In the genomic region with DNA sequence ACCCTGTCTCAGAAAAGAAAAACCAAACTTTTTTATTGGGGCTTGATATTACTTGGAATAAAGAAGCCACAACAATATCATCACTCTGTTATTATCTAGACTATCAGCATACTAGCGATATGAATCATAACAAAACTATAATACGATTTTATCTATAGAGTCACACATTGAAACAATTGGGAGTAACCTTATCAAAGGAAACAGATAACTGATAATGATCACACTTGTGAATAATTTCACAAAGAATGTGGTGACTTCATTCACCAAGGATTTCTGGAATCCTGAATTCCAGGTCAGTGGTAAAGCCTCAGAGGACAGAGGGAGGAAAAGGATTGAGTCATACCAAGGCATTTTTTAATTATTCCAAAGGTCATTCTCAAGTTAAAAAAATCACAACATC, we compare ENCODE assay signal across 9 cellular contexts. TPM values are rescaled to one million over a fixed set of nuclear protein-coding genes. Genes with fewer than 3 reads are reported as not detected.
DNase-seq lines count a peak whose midpoint lies in the region; ATAC-seq and TF ChIP-seq lines count a peak whose summit lies in the region.
"Had no signal": no experiment of that assay in that cellular context is flagged by ENCODE, and none has a peak within 500 bp of the region (broad histone marks: within the 10 kb centered on the region; RNA-seq: fewer than 3 reads in every experiment).

No MANE protein-coding gene starts in this region.

- H3K4me3 ChIP-seq in choroid plexus epithelial cell (ENCODE audit: low read depth, low read length): no peak overlapping the region

- ATAC-seq in left colon: peak; percentile 80
- ATAC-seq: naive thymus-derived CD4-positive, alpha-beta T cell had no signal

- no peak for TF ChIP-seq CTCF in choroid plexus epithelial cell (conservative IDR thresholded peaks at IDR 0.05; ENCODE audit: low read depth, low read length)

- intact Hi-C loops in left colon (cut with DNase I, micrococcal nuclease): no loop called here
- intact Hi-C loops in posterior cingulate gyrus (cut with DNase I): no loop called here

- DNase-seq in AG20443 (ENCODE audit: low spot score): peak; percentile 77
- DNase-seq in choroid plexus epithelial cell (ENCODE audit: low read depth): peak; percentile 82
- no peak for DNase-seq in left colon
- DNase-seq in posterior cingulate gyrus: no peak
- DNase-seq in cerebellar cortex (ENCODE audit: low spot score): no peak
- no peak for DNase-seq in activated CD8-positive, alpha-beta memory T cell treated with anti-CD3 and anti-CD28 coated beads, Interleukin-2, amount 50 U/mL, for 4 hours
- no peak for DNase-seq in NCI-H748 treated with DMSO at 0.1 percent for 48 hours (lab: John Stamatoyannopoulos, UW)
- DNase-seq: naive thymus-derived CD4-positive, alpha-beta T cell had no signal

- no peak for TF ChIP-seq RAD21 in Ishikawa (IDR thresholded peaks at IDR 0.05; ENCODE audit: low read depth)

- peak; percentile 79; the same call in 1 of the 2 replicates for TF ChIP-seq EP300 in Ishikawa (IDR thresholded peaks at IDR 0.05; ENCODE audit: borderline replicate concordance)

TF ChIP-seq in Ishikawa, 13 proteins besides CTCF, POLR2A, EP300 and RAD21:
- TF ChIP-seq, protein P1, sequence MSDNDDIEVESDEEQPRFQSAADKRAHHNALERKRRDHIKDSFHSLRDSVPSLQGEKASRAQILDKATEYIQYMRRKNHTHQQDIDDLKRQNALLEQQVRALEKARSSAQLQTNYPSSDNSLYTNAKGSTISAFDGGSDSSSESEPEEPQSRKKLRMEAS (IDR thresholded peaks at IDR 0.05): no peak
- TF ChIP-seq TEAD4 (IDR thresholded peaks at IDR 0.05): peak; percentile 99
- TF ChIP-seq NFIC (IDR thresholded peaks at IDR 0.05): peak; percentile 35; the same call in 1 of the 2 replicates
- no peak for TF ChIP-seq CREB1 (IDR thresholded peaks at IDR 0.05; ENCODE audit: low read depth)
- peak; percentile 50 for TF ChIP-seq FOXM1 (IDR thresholded peaks at IDR 0.05; ENCODE audit: borderline replicate concordance, low read depth)
- no peak for TF ChIP-seq TAF1 (IDR thresholded peaks at IDR 0.05; ENCODE audit: low read depth)
- no peak for TF ChIP-seq CEBPB (IDR thresholded peaks at IDR 0.05)
- TF ChIP-seq ZBTB7A (IDR thresholded peaks at IDR 0.05; ENCODE audit: low read depth): no peak
- no peak for TF ChIP-seq TCF12 (IDR thresholded peaks at IDR 0.05; ENCODE audit: low read depth)
- no peak for TF ChIP-seq EGR1 (IDR thresholded peaks at IDR 0.05)

RNA-seq across cellular contexts. Expression of a gene that starts 32.1 kb away (rescaled TPM):
- total RNA-seq in left colon: 10 to 100 TPM; 19.1 to 21.3 TPM

Comparison
In these comparisons a context has a peak if more than half of its experiments do, and no peak if none do; other contexts are left out.
1. DNase-seq: peak in AG20443 (single experiment) and choroid plexus epithelial cell (single experiment); none in left colon (0 of 2), posterior cingulate gyrus (0 of 10), cerebellar cortex (single experiment), activated CD8-positive, alpha-beta memory T cell treated with anti-CD3 and anti-CD28 coated beads, Interleukin-2, amount 50 U/mL, for 4 hours (single experiment) and NCI-H748 treated with DMSO at 0.1 percent for 48 hours (single experiment).